ENCODE assay signal across 27 cellular contexts in genomic region chr2:236676131-236676873, GRCh38.
DNase-seq lines count a peak whose midpoint lies in the region; ATAC-seq and TF ChIP-seq lines count a peak whose summit lies in the region.
"Had no signal": no experiment of that assay in that cellular context is flagged by ENCODE, and none has a peak within 500 bp of the region (broad histone marks: within the 10 kb centered on the region; RNA-seq: fewer than 3 reads in every experiment).

No MANE protein-coding gene starts in this region.

- no peaks in the 10 kb centered on the region for H3K27me3 ChIP-seq in neural progenitor cell
- H3K27me3 ChIP-seq: dorsolateral prefrontal cortex, gastroesophageal sphincter, testis had no signal

- no peak overlapping the region for H3K27ac ChIP-seq in neural progenitor cell
- H3K27ac ChIP-seq: C4-2B, dorsolateral prefrontal cortex, HL-60, testis, VCaP had no signal

- H3K4me3 Mint-ChIP-seq in neural progenitor cell: no peak overlapping the region
- H3K4me3 Mint-ChIP-seq: activated naive CD8-positive, alpha-beta T cell treated with anti-CD3 and anti-CD28 coated beads, Interleukin-2, amount 50 U/mL, for 24 hours; GM23338; nephron; stimulated activated naive B cell treated with anti-CD40 and anti-IgM and Interleukin-4, amounts not matched to agents 10 μg/mL and 1 μg/mL and 100 μg/mL, for 72 hours; T-helper 2 cell treated with Interferon-gamma antibody and Interleukin-4, amounts not matched to agents 5 μg/mL and 100 μg/mL, for 36 hours had no signal

- no peaks in the 10 kb centered on the region for H3K9me3 ChIP-seq in neural progenitor cell (ENCODE audit: low read depth)
- H3K9me3 ChIP-seq: gastroesophageal sphincter, testis had no signal

- no peaks in the 10 kb centered on the region for H3K36me3 ChIP-seq in neural progenitor cell
- H3K36me3 ChIP-seq: gastroesophageal sphincter had no signal

- no peak for TF ChIP-seq CTCF in neural progenitor cell (IDR thresholded peaks at IDR 0.05)

- no peaks in the 10 kb centered on the region for H3F3A ChIP-seq in neural progenitor cell (ENCODE audit: low read depth)

- H3K36me3 Mint-ChIP-seq in neural progenitor cell: peaks cover 4% of the 10 kb centered on the region
- H3K36me3 Mint-ChIP-seq: stimulated activated naive B cell treated with anti-CD40 and anti-IgM and Interleukin-4, amounts not matched to agents 10 μg/mL and 1 μg/mL and 100 μg/mL, for 72 hours had no signal

- H2AFZ ChIP-seq in neural progenitor cell (replicated peaks): no peak overlapping the region
- H2AFZ ChIP-seq: GM23338 had no signal

- no peak overlapping the region for H3K9ac ChIP-seq in neural progenitor cell

- peak; percentile 69 for DNase-seq in DMS 273 (lab: John Stamatoyannopoulos, UW; ENCODE audit: unreplicated experiment)
- peak; percentile 50 for DNase-seq in RPMI7951 (ENCODE audit: low read depth)
- peak; percentile 70 for DNase-seq in fibroblast of gingiva (ENCODE audit: low read depth)
- no peak for DNase-seq in neural progenitor cell (ENCODE audit: low spot score)
- no peak for DNase-seq in activated CD4-positive, CD25-positive, alpha-beta regulatory T cell treated with anti-CD3 and anti-CD28 coated beads, Interleukin-2, amount 50 U/mL, for 72 hours
- DNase-seq in NCI-H510A treated with DMSO at 0.1 percent for 48 hours (lab: John Stamatoyannopoulos, UW): no peak
- DNase-seq in NCI-H774 (lab: John Stamatoyannopoulos, UW): no peak
- DNase-seq: activated CD4-positive, alpha-beta T cell treated with anti-CD3 and anti-CD28 coated beads, Interleukin-2, amount 50 U/mL, for 4 hours; activated naive CD8-positive, alpha-beta T cell treated with anti-CD3 and anti-CD28 coated beads, Interleukin-2, amount 50 U/mL, for 24 hours; caudate nucleus; dorsolateral prefrontal cortex; NCI-H1417; NCI-H2081 treated with DMSO at 0.1 percent for 48 hours; NCI-H510A; small intestine; stimulated activated CD4-positive, alpha-beta T cell treated with anti-CD3 and anti-CD28 coated beads, Interleukin-2, amount 100 ng/mL, for 48 hours; stimulated activated naive B cell treated with anti-CD40 and anti-IgM and Interleukin-4, amounts not matched to agents 10 μg/mL and 1 μg/mL and 100 μg/mL, for 72 hours; testis had no signal

- no peak overlapping the region for H3K4me2 ChIP-seq in neural progenitor cell
- H3K4me2 ChIP-seq: GM23338 had no signal

- H3K79me2 ChIP-seq in neural progenitor cell (ENCODE audit: low read depth): no peaks in the 10 kb centered on the region

- H3K27ac Mint-ChIP-seq in neural progenitor cell: peak overlapping the region; percentile 32
- H3K27ac Mint-ChIP-seq: activated naive CD8-positive, alpha-beta T cell treated with anti-CD3 and anti-CD28 coated beads, Interleukin-2, amount 50 U/mL, for 24 hours; GM23338; nephron; progenitor cell of endocrine pancreas; stimulated activated naive B cell treated with anti-CD40 and anti-IgM and Interleukin-4, amounts not matched to agents 10 μg/mL and 1 μg/mL and 100 μg/mL, for 72 hours; T-helper 2 cell treated with Interferon-gamma antibody and Interleukin-4, amounts not matched to agents 5 μg/mL and 100 μg/mL, for 36 hours had no signal

- no peak for ATAC-seq in GM21786 (IDR thresholded peaks at IDR 0.05; ENCODE audit: unreplicated experiment)
- ATAC-seq: activated naive CD8-positive, alpha-beta T cell treated with anti-CD3 and anti-CD28 coated beads, Interleukin-2, amount 50 U/mL, for 24 hours; gastroesophageal sphincter; GM23338; stimulated activated naive B cell treated with anti-CD40 and anti-IgM and Interleukin-4, amounts not matched to agents 10 μg/mL and 1 μg/mL and 100 μg/mL, for 72 hours had no signal

- no peaks in the 10 kb centered on the region for H3K4me1 ChIP-seq in neural progenitor cell
- H3K4me1 ChIP-seq: testis had no signal

- peaks cover 15% of the 10 kb centered on the region for H3K27me3 Mint-ChIP-seq in neural progenitor cell (ENCODE audit: insufficient read depth, low read depth)

- H3K4me1 Mint-ChIP-seq in neural progenitor cell: peaks cover 25% of the 10 kb centered on the region
- H3K4me1 Mint-ChIP-seq: activated naive CD8-positive, alpha-beta T cell treated with anti-CD3 and anti-CD28 coated beads, Interleukin-2, amount 50 U/mL, for 24 hours had no signal

- peaks cover 16% of the 10 kb centered on the region for H3K9me3 Mint-ChIP-seq in neural progenitor cell
- H3K9me3 Mint-ChIP-seq: activated naive CD8-positive, alpha-beta T cell treated with anti-CD3 and anti-CD28 coated beads, Interleukin-2, amount 50 U/mL, for 24 hours; T-helper 2 cell treated with Interferon-gamma antibody and Interleukin-4, amounts not matched to agents 5 μg/mL and 100 μg/mL, for 36 hours had no signal

- H4K20me1 ChIP-seq in neural progenitor cell (ENCODE audit: low read depth): no peaks in the 10 kb centered on the region

- no peak overlapping the region for H3K4me3 ChIP-seq in neural progenitor cell
- H3K4me3 ChIP-seq: dorsolateral prefrontal cortex, gastroesophageal sphincter, GM23338, testis had no signal

Comparison
In these comparisons a context has a peak if more than half of its experiments do, and no peak if none do; other contexts are left out.
1. DNase-seq: peak in DMS 273 (single experiment), RPMI7951 (single experiment) and fibroblast of gingiva (single experiment); none in neural progenitor cell (single experiment), activated CD4-positive, CD25-positive, alpha-beta regulatory T cell treated with anti-CD3 and anti-CD28 coated beads, Interleukin-2, amount 50 U/mL, for 72 hours (single experiment), NCI-H510A treated with DMSO at 0.1 percent for 48 hours (single experiment) and NCI-H774 (single experiment).